Comparison of ENCODE assay signal across 8 cellular contexts in the genomic region with DNA sequence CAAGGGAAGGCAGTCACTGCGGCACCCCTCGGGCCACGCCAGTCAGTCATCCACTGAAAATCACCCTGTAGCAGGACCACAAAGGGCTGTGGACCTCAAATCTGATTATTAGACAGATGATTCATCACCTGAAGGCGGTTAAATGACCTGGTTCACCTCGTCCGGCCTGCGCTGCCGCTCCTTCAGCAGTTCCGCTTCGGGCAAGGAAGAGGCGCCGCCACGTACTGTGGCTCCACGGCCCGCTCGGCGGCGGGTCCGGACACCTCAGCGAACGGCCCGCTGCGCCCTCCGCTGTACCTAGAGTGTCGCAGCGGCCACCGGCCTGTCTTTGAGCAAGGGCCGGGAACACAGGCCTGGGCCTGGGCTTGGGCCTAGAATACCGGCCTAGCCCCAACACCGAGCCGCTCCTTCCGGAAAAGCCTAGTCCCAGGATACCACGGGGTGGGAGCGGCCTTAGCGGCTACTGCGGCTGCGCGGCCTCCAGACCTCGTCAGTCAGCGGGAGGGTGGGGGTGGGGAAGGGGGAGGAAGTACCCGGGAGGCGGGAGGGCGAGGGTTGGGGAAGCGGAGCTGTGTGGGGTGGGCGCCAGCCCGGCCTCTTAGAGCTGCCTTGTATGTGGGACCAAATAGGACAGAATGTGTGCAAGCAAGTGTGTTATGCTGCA. TPM values are rescaled to one million over a fixed set of nuclear protein-coding genes. Genes with fewer than 3 reads are reported as not detected.
DNase-seq lines count a peak whose midpoint lies in the region; ATAC-seq and FAIRE-seq lines count a peak whose summit lies in the region.

A gene with protein sequence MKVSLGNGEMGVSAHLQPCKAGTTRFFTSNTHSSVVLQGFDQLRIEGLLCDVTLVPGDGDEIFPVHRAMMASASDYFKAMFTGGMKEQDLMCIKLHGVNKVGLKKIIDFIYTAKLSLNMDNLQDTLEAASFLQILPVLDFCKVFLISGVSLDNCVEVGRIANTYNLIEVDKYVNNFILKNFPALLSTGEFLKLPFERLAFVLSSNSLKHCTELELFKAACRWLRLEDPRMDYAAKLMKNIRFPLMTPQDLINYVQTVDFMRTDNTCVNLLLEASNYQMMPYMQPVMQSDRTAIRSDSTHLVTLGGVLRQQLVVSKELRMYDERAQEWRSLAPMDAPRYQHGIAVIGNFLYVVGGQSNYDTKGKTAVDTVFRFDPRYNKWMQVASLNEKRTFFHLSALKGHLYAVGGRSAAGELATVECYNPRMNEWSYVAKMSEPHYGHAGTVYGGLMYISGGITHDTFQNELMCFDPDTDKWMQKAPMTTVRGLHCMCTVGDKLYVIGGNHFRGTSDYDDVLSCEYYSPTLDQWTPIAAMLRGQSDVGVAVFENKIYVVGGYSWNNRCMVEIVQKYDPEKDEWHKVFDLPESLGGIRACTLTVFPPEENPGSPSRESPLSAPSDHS (minus strand): TSS at position 436 of the 664 bp plus-strand sequence. CDS start 545 bp downstream, outside the sequence.

- H3K14ac ChIP-seq in neuronal stem cell (ENCODE audit: low read length) = peak within 1 kb of the TSS; percentile 99

- FAIRE-seq in frontal cortex (lab: Jason Lieb, UNC) = no peak

- no peak within 1 kb of the TSS for H2AK5ac ChIP-seq in neuronal stem cell (ENCODE audit: low read depth, low read length)

- DNase-seq in DMS53 treated with DMSO at 0.1 percent for 48 hours (lab: John Stamatoyannopoulos, UW; ENCODE audit: unreplicated experiment) (peak; percentile 52), KG1 (lab: John Stamatoyannopoulos, UW) (peak; percentile 90), RPMI7951 (ENCODE audit: low read depth) (peak; percentile 86), frontal cortex (ENCODE audit: low spot score in 2 of 2) (peak; percentile 80 to 88), neuronal stem cell (ENCODE audit: low spot score) (peak; percentile 87)
- DNase-seq in activated gamma-delta T cell treated with anti-CD3 and anti-CD28 coated beads, Interleukin-2, amount 50 U/mL, for 16 hours (ENCODE audit: low read depth) = peak; percentile 73

- H3K9ac ChIP-seq in neuronal stem cell (ENCODE audit: low read depth, low read length, poor library complexity) = peak within 1 kb of the TSS; percentile 96
- peak within 1 kb of the TSS; percentile 99 to 100 (median 99) for H3K9ac ChIP-seq in subcutaneous abdominal adipose tissue (ENCODE audit: low read length in 5 of 5)

- H3K9me3 ChIP-seq in neuronal stem cell (replicated peaks in 1 of 2; ENCODE audit: control insufficient read depth in 2 of 2, insufficient read depth in 1 of 2, low read depth in 1 of 2, low read length in 2 of 2) = peaks cover 0 to 5% of the 10 kb centered on the region in 2 donors
- no peaks in the 10 kb centered on the region for H3K9me3 ChIP-seq in subcutaneous abdominal adipose tissue (ENCODE audit: control insufficient read depth in 5 of 5, low read length in 5 of 5)

- peak; percentile 93 for ATAC-seq in GM21717 (IDR thresholded peaks at IDR 0.05; ENCODE audit: unreplicated experiment)

- H2BK12ac ChIP-seq in neuronal stem cell (ENCODE audit: low read length) = no peak within 1 kb of the TSS

- H3K4me1 ChIP-seq in neuronal stem cell (ENCODE audit: control insufficient read depth in 2 of 2, insufficient read depth in 1 of 2, low read depth in 1 of 2, low read length in 2 of 2) (peaks cover 6 to 16% of the 10 kb centered on the region in 2 donors), subcutaneous abdominal adipose tissue (ENCODE audit: control insufficient read depth in 5 of 5, insufficient read depth in 5 of 5, low read length in 5 of 5) (peaks cover 8 to 49% (median 44%) of the 10 kb centered on the region in 5 donors)

- H3K4ac ChIP-seq in neuronal stem cell (ENCODE audit: low read length) = no peak within 1 kb of the TSS

- WGBS in neuronal stem cell (ENCODE audit: extremely low coverage in 2 of 2, insufficient read length in 2 of 2, insufficient replicate concordance in 1 of 2), 2 donors = no CpG with 5 or more reads among the region's 46 CpGs

- H2BK120ac ChIP-seq in neuronal stem cell (ENCODE audit: low read depth, low read length) = no peak within 1 kb of the TSS

- H3K4me3 ChIP-seq in neuronal stem cell (ENCODE audit: low read length in 2 of 2) = peak within 1 kb of the TSS; percentile 92 to 95
- H3K4me3 ChIP-seq in subcutaneous abdominal adipose tissue (ENCODE audit: low read depth in 1 of 5, low read length in 5 of 5) = peak within 1 kb of the TSS; percentile 85 to 100 (median 97)

- H3K23ac ChIP-seq in neuronal stem cell (ENCODE audit: low read depth, low read length, poor library complexity) = peak within 1 kb of the TSS; percentile 11

- H3K27me3 ChIP-seq in neuronal stem cell (ENCODE audit: control insufficient read depth in 3 of 3, insufficient read depth in 3 of 3, low read depth in 1 of 3, low read length in 3 of 3) (peaks cover 0 to 7% (median 0%) of the 10 kb centered on the region in 3 experiments), subcutaneous abdominal adipose tissue (ENCODE audit: control insufficient read depth in 5 of 5, insufficient read depth in 4 of 5, low read length in 5 of 5) (no peaks in the 10 kb centered on the region)

- no peak within 1 kb of the TSS for H4K91ac ChIP-seq in neuronal stem cell (ENCODE audit: low read depth, low read length, poor library complexity)

- H2AFZ ChIP-seq in neuronal stem cell (ENCODE audit: low read length) = peak within 1 kb of the TSS; percentile 94

- H3K27ac ChIP-seq in neuronal stem cell (replicated peaks; ENCODE audit: low read length) (peak within 1 kb of the TSS; percentile 59), subcutaneous abdominal adipose tissue (ENCODE audit: low read depth, low read length) (peak within 1 kb of the TSS; percentile 98)

- H2BK15ac ChIP-seq in neuronal stem cell (ENCODE audit: low read length) = no peak within 1 kb of the TSS

- H3K18ac ChIP-seq in neuronal stem cell (ENCODE audit: low read length) = peak within 1 kb of the TSS; percentile 99

- peak within 1 kb of the TSS; percentile 65 for H3K4me2 ChIP-seq in neuronal stem cell (ENCODE audit: insufficient read depth, low read length, poor library complexity, severe bottlenecking)

- H4K8ac ChIP-seq in neuronal stem cell (ENCODE audit: low read depth, low read length) = peak within 1 kb of the TSS; percentile 84

- peaks cover 5% of the 10 kb centered on the region for H3K79me1 ChIP-seq in neuronal stem cell (ENCODE audit: low read depth, low read length)

- no peak within 1 kb of the TSS for H2BK5ac ChIP-seq in neuronal stem cell (ENCODE audit: low read length)

- H3K36me3 ChIP-seq in neuronal stem cell (replicated peaks in 1 of 2; ENCODE audit: control insufficient read depth in 2 of 2, insufficient read depth in 2 of 2, low read length in 2 of 2) (peaks cover 0 to 38% of the 10 kb centered on the region in 2 donors), subcutaneous abdominal adipose tissue (ENCODE audit: control insufficient read depth in 5 of 5, insufficient read depth in 5 of 5, low read length in 5 of 5) (no peaks in the 10 kb centered on the region)

RNA-seq across cellular contexts. Expression of the gene that starts here (rescaled TPM):
- 19.6 and 22.3 TPM in 2 replicates for total RNA-seq in RPMI7951 (2014; rRNA removed; shearing (Covaris generic))
- total RNA-seq in frontal cortex = 71.7 TPM
- polyA plus RNA-seq in neuronal stem cell (2013, experiment 1 of 2) = 19.5 TPM
- 19.8 TPM for polyA plus RNA-seq in neuronal stem cell (2013, experiment 2 of 2)

Comparison
In these comparisons a context has a peak if more than half of its experiments do, and no peak if none do; other contexts are left out.
1. Peak in every context shown above with its lines: DNase-seq, ATAC-seq, H3K4me3 ChIP-seq and H3K27ac ChIP-seq.